20 cellular contexts compared by ENCODE assay signal in the genomic region with DNA sequence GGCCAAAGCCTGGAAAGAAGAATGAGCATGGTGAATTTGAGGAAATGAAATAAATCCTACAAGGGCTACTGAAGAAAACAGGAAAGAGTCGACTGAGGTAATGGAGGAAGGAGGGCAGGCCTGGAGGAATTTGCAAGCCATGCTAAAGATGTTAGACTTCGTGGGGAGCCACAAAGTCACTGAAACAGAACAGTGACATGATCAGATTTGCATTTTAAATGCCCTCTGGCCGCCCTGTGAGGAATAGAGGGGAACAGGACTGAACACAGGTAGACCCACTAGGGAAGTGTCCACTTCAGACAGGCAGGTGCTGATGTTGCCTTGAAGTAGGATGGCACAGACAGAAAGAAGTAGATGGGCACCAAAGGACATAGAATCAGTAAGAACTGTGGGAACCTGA. TPM values are rescaled to one million over a fixed set of nuclear protein-coding genes. Genes with fewer than 3 reads are reported as not detected.
DNase-seq lines count a peak whose midpoint lies in the region; ATAC-seq, FAIRE-seq and TF ChIP-seq lines count a peak whose summit lies in the region.
"Had no signal": no experiment of that assay in that cellular context is flagged by ENCODE, and none has a peak within 500 bp of the region (broad histone marks: within the 10 kb centered on the region; RNA-seq: fewer than 3 reads in every experiment).

No MANE protein-coding gene starts in this region.

- no peaks in the 10 kb centered on the region for H3K9me3 ChIP-seq in CD4-positive, CD25-positive, alpha-beta regulatory T cell (ENCODE audit: control insufficient read depth in 2 of 2, low read length in 2 of 2)
- H3K9me3 ChIP-seq in endodermal cell (ENCODE audit: control insufficient read depth, low read length): no peaks in the 10 kb centered on the region
- H3K9me3 ChIP-seq: SJCRH30 had no signal

- no peak overlapping the region for H3K4me3 ChIP-seq in CD4-positive, CD25-positive, alpha-beta regulatory T cell (ENCODE audit: low read depth, low read length)
- no peak overlapping the region for H3K4me3 ChIP-seq in endodermal cell (ENCODE audit: low read length)
- H3K4me3 ChIP-seq: GM23338, SJCRH30 had no signal

- no peak overlapping the region for H3K4me3 Mint-ChIP-seq in CD4-positive, CD25-positive, alpha-beta regulatory T cell
- H3K4me3 Mint-ChIP-seq in IgD-negative memory B cell (peak overlapping the region in 1 of 4 donors; percentile 30), endodermal cell (no peak overlapping the region)
- H3K4me3 Mint-ChIP-seq: GM23338 had no signal

- no peaks in the 10 kb centered on the region for H3K27me3 Mint-ChIP-seq in CD4-positive, CD25-positive, alpha-beta regulatory T cell
- H3K27me3 Mint-ChIP-seq in IgD-negative memory B cell (no peaks in the 10 kb centered on the region), endodermal cell (ENCODE audit: insufficient read depth) (no peaks in the 10 kb centered on the region)

- no peaks in the 10 kb centered on the region for H3K4me1 ChIP-seq in CD4-positive, CD25-positive, alpha-beta regulatory T cell (ENCODE audit: control insufficient read depth, insufficient read depth, low read length, poor library complexity, severe bottlenecking)
- H3K4me1 ChIP-seq in endodermal cell (ENCODE audit: control insufficient read depth, insufficient read depth, low read length): no peaks in the 10 kb centered on the region
- H3K4me1 ChIP-seq: SJCRH30 had no signal

- no peak overlapping the region for H3K27ac ChIP-seq in CD4-positive, CD25-positive, alpha-beta regulatory T cell (ENCODE audit: insufficient read depth, low read length, poor library complexity, severe bottlenecking)
- H3K27ac ChIP-seq in endodermal cell (ENCODE audit: low read depth, low read length): no peak overlapping the region
- H3K27ac ChIP-seq: C4-2B, RWPE1, SJCRH30 had no signal

- no peak for ATAC-seq in CD4-positive, CD25-positive, alpha-beta regulatory T cell (ENCODE audit: low read depth in 2 of 2)
- peak; percentile 51 for ATAC-seq in GM18867 (IDR thresholded peaks at IDR 0.05; ENCODE audit: unreplicated experiment)
- ATAC-seq: GM23338, HCT116, PC-3 had no signal

- no peaks in the 10 kb centered on the region for H3K9me3 Mint-ChIP-seq in CD4-positive, CD25-positive, alpha-beta regulatory T cell
- no peaks in the 10 kb centered on the region for H3K9me3 Mint-ChIP-seq in IgD-negative memory B cell
- no peaks in the 10 kb centered on the region for H3K9me3 Mint-ChIP-seq in endodermal cell
- H3K9me3 Mint-ChIP-seq: GM23338 had no signal

- H3K27me3 ChIP-seq in CD4-positive, CD25-positive, alpha-beta regulatory T cell (ENCODE audit: control insufficient read depth, insufficient read depth, low read length): no peaks in the 10 kb centered on the region
- H3K27me3 ChIP-seq in endodermal cell (ENCODE audit: control insufficient read depth, insufficient read depth, low read length, poor library complexity, severe bottlenecking): no peaks in the 10 kb centered on the region
- H3K27me3 ChIP-seq: SJCRH30 had no signal

- no peak for FAIRE-seq in GM12892 (lab: Jason Lieb, UNC)

- TF ChIP-seq CTCF in endodermal cell (conservative IDR thresholded peaks at IDR 0.05): no peak

- H3K4me1 Mint-ChIP-seq in CD4-positive, CD25-positive, alpha-beta regulatory T cell: peaks cover 0 to 10% (median 4%) of the 10 kb centered on the region in 4 donors
- peaks cover 10 to 12% (median 11%) of the 10 kb centered on the region in 3 donors for H3K4me1 Mint-ChIP-seq in IgD-negative memory B cell
- H3K4me1 Mint-ChIP-seq in endodermal cell: no peaks in the 10 kb centered on the region
- H3K4me1 Mint-ChIP-seq: GM23338 had no signal

- peak overlapping the region in 2 of 3 donors; percentile 39 to 63 for H3K27ac Mint-ChIP-seq in CD4-positive, CD25-positive, alpha-beta regulatory T cell
- H3K27ac Mint-ChIP-seq in IgD-negative memory B cell: peak overlapping the region in 2 of 3 donors; percentile 6 to 54
- H3K27ac Mint-ChIP-seq in endodermal cell: peak overlapping the region; percentile 22
- H3K27ac Mint-ChIP-seq: GM23338 had no signal

- H3K36me3 ChIP-seq in CD4-positive, CD25-positive, alpha-beta regulatory T cell (ENCODE audit: control insufficient read depth, insufficient read depth, low read length): peaks cover 4% of the 10 kb centered on the region
- H3K36me3 ChIP-seq in endodermal cell (ENCODE audit: control insufficient read depth, insufficient read depth, low read length): no peaks in the 10 kb centered on the region
- H3K36me3 ChIP-seq: SJCRH30 had no signal

- WGBS in endodermal cell (ENCODE audit: insufficient coverage in 1 of 2, insufficient read length in 1 of 2), 2 experiments: 77 to 87% methylated on average over 2 to 3 of the region's 3 CpGs

- DNase-seq in CD4-positive, CD25-positive, alpha-beta regulatory T cell: no peak
- DNase-seq in endodermal cell: no peak
- no peak for DNase-seq in COLO668 (lab: John Stamatoyannopoulos, UW; ENCODE audit: unreplicated experiment)
- no peak for DNase-seq in iPS-NIHi7 (ENCODE audit: extremely low spot score)
- DNase-seq in GM12892 (ENCODE audit: insufficient read length): no peak
- DNase-seq: COR-L47, KBM-7, NCI-H1436, NCI-H2081, NCI-H510A, NCI-H774, PC-3, SJCRH30 had no signal

- H3K36me3 Mint-ChIP-seq in CD4-positive, CD25-positive, alpha-beta regulatory T cell: peaks cover 43% of the 10 kb centered on the region
- H3K36me3 Mint-ChIP-seq in IgD-negative memory B cell (peaks cover 4% of the 10 kb centered on the region), endodermal cell (ENCODE audit: low read depth) (no peaks in the 10 kb centered on the region)

- TF ChIP-seq POLR2A in GM12892 (IDR thresholded peaks at IDR 0.05; ENCODE audit: low read depth, low read length): no peak

- H3K9ac ChIP-seq in endodermal cell (ENCODE audit: extremely low read depth, low read length, poor library complexity, severe bottlenecking): no peak overlapping the region

RNA-seq across cellular contexts. Expression of a gene that starts 42.8 kb away (rescaled TPM):
- total RNA-seq in CD4-positive, CD25-positive, alpha-beta regulatory T cell: 1.5 TPM
- 1 to 10 TPM in 3 of 4 donors, under 1 TPM in 1; 0.79 to 3.2 (median 2.8) TPM for polyA plus RNA-seq in CD4-positive, CD25-positive, alpha-beta regulatory T cell
- 0.66 TPM for polyA plus RNA-seq in IgD-negative memory B cell
- total RNA-seq in endodermal cell: under 1 TPM; 0.97 to 0.99 TPM
- polyA plus RNA-seq in endodermal cell (2013, experiment 1 of 2): 0.64 TPM
- not detected for polyA plus RNA-seq in endodermal cell (2013, experiment 2 of 2)
- 1.8 TPM for polyA plus RNA-seq in GM12892 (2012; ENCODE audit: missing spikeins)
- total RNA-seq: A673, PC-3, SJCRH30 had no signal

RNA-seq across cellular contexts. Expression of a gene that starts 55.2 kb away (rescaled TPM):
- 16.4 TPM for total RNA-seq in CD4-positive, CD25-positive, alpha-beta regulatory T cell
- polyA plus RNA-seq in CD4-positive, CD25-positive, alpha-beta regulatory T cell: 10 to 100 TPM; 46.0 to 81.8 (median 53.2) TPM
- polyA plus RNA-seq in IgD-negative memory B cell: 28.7 TPM
- 10 to 100 TPM; 21.0 to 31.1 TPM for total RNA-seq in endodermal cell
- polyA plus RNA-seq in endodermal cell (2013, experiment 1 of 2): 29.2 TPM
- 35.8 TPM for polyA plus RNA-seq in endodermal cell (2013, experiment 2 of 2)
- polyA plus RNA-seq in GM12892 (2012; ENCODE audit: missing spikeins): 51.3 TPM
